23 cellular contexts compared by ENCODE assay signal in genomic region chr1:112064344-112064743, GRCh38.
A peak's percentile ranks its signal among the peaks of the same experiment; 100 is the strongest.
DNase-seq lines count a peak whose midpoint lies in the region; ATAC-seq lines count a peak whose summit lies in the region.
"Had no signal": no experiment of that assay in that cellular context is flagged by ENCODE, and none has a peak within 500 bp of the region (broad histone marks: within the 10 kb centered on the region; RNA-seq: fewer than 3 reads in every experiment).

No MANE protein-coding gene starts in this region.

- CTCF ChIA-PET in CD4-positive, alpha-beta memory T cell (lab: Charles Lee; ENCODE audit: partially characterized antibody), result no interaction called here

- peak; percentile 53 for ATAC-seq in GM18498 (IDR thresholded peaks at IDR 0.05; ENCODE audit: unreplicated experiment)
- peak; percentile 58 for ATAC-seq in GM21576 (IDR thresholded peaks at IDR 0.05; ENCODE audit: unreplicated experiment)
- no peak for ATAC-seq in GM18520 (IDR thresholded peaks at IDR 0.05; ENCODE audit: unreplicated experiment)
- ATAC-seq: activated naive CD8-positive, alpha-beta T cell treated with anti-CD3 and anti-CD28 coated beads, Interleukin-2, amount 50 U/mL, for 24 hours; naive thymus-derived CD4-positive, alpha-beta T cell had no signal

- H3K9me3 Mint-ChIP-seq in CD4-positive, alpha-beta memory T cell, result peaks cover 0 to 4% (median 0%) of the 10 kb centered on the region in 8 donors
- H3K9me3 Mint-ChIP-seq: activated naive CD8-positive, alpha-beta T cell treated with anti-CD3 and anti-CD28 coated beads, Interleukin-2, amount 50 U/mL, for 24 hours; naive thymus-derived CD4-positive, alpha-beta T cell; T-helper 1 cell treated with Interleukin-12 subunit alpha and Interleukin-12 subunit beta and Interleukin-4 antibody, amounts not matched to agents 30 μg/mL and 1 μg/mL, for 36 hours had no signal

- H3K27me3 Mint-ChIP-seq in CD4-positive, alpha-beta memory T cell, result peaks cover 23 to 37% of the 10 kb centered on the region in 2 donors

- peak; percentile 40 for DNase-seq in NCI-H2227 treated with DMSO at 0.1 percent for 48 hours (lab: John Stamatoyannopoulos, UW)
- DNase-seq in central memory CD4-positive, alpha-beta T cell, result no peak
- DNase-seq in CD4-positive, alpha-beta memory T cell, result no peak
- DNase-seq in AG20443 (ENCODE audit: low spot score), result no peak
- DNase-seq: activated gamma-delta T cell; activated naive CD8-positive, alpha-beta T cell treated with anti-CD3 and anti-CD28 coated beads, Interleukin-2, amount 50 U/mL, for 24 hours; activated T-cell treated with anti-CD3 and anti-CD28 coated beads, Interleukin-2, amount 50 U/mL, for 1 hour; Caco-2; cerebellar nuclear complex; DMS79; GF-D8; head of caudate nucleus; naive thymus-derived CD4-positive, alpha-beta T cell; upper lobe of left lung had no signal

- peaks cover 5% of the 10 kb centered on the region; the same call in 1 of the 2 replicates for H3K9me3 ChIP-seq in iPS-20b (ENCODE audit: insufficient read depth, low read depth, low read length)
- no peaks in the 10 kb centered on the region for H3K9me3 ChIP-seq in CD4-positive, alpha-beta memory T cell (ENCODE audit: control insufficient read depth in 1 of 2, low read length in 2 of 2)
- H3K9me3 ChIP-seq: Caco-2, upper lobe of left lung had no signal

- H3K4me1 ChIP-seq in iPS-20b (ENCODE audit: insufficient read depth, low read length), result peaks cover 7% of the 10 kb centered on the region; the same call in 1 of the 2 replicates
- no peaks in the 10 kb centered on the region for H3K4me1 ChIP-seq in CD4-positive, alpha-beta memory T cell (ENCODE audit: insufficient read depth, low read length)
- H3K4me1 ChIP-seq: Caco-2, upper lobe of left lung had no signal

- H3K36me3 ChIP-seq in iPS-20b (ENCODE audit: insufficient read depth, low read depth, low read length), result no peaks in the 10 kb centered on the region
- H3K36me3 ChIP-seq in CD4-positive, alpha-beta memory T cell (ENCODE audit: insufficient read depth, low read length), result no peaks in the 10 kb centered on the region
- H3K36me3 ChIP-seq: upper lobe of left lung had no signal

- intact Hi-C loops in CD4-positive, alpha-beta memory T cell (cut with micrococcal nuclease), result no loop called here

- POLR2A ChIA-PET in CD4-positive, alpha-beta memory T cell (lab: Charles Lee; ENCODE audit: partially characterized antibody), result no interaction called here

- H3K4me3 ChIP-seq in iPS-20b (ENCODE audit: low read length), result peak overlapping the region; percentile 1; the same call in 1 of the 2 replicates
- no peak overlapping the region for H3K4me3 ChIP-seq in CD4-positive, alpha-beta memory T cell (ENCODE audit: low read length in 2 of 2)
- H3K4me3 ChIP-seq: SK-N-MC, skin epidermis, upper lobe of left lung had no signal

- no peak overlapping the region for H3K4me3 Mint-ChIP-seq in CD4-positive, alpha-beta memory T cell
- H3K4me3 Mint-ChIP-seq: activated naive CD8-positive, alpha-beta T cell treated with anti-CD3 and anti-CD28 coated beads, Interleukin-2, amount 50 U/mL, for 24 hours; naive thymus-derived CD4-positive, alpha-beta T cell; T-helper 1 cell treated with Interleukin-12 subunit alpha and Interleukin-12 subunit beta and Interleukin-4 antibody, amounts not matched to agents 30 μg/mL and 1 μg/mL, for 36 hours had no signal

- H3K27ac ChIP-seq in iPS-20b (ENCODE audit: low read length), result no peak overlapping the region
- no peak overlapping the region for H3K27ac ChIP-seq in CD4-positive, alpha-beta memory T cell (ENCODE audit: low read depth, low read length)
- H3K27ac ChIP-seq: RWPE1, SK-N-MC, skin epidermis, upper lobe of left lung had no signal

- H3K4me1 Mint-ChIP-seq in CD4-positive, alpha-beta memory T cell, result no peaks in the 10 kb centered on the region
- H3K4me1 Mint-ChIP-seq: activated naive CD8-positive, alpha-beta T cell treated with anti-CD3 and anti-CD28 coated beads, Interleukin-2, amount 50 U/mL, for 24 hours had no signal

- no peak overlapping the region for H3K9ac ChIP-seq in iPS-20b (ENCODE audit: low read depth, low read length)

- H3K36me3 Mint-ChIP-seq in CD4-positive, alpha-beta memory T cell, result no peaks in the 10 kb centered on the region
- H3K36me3 Mint-ChIP-seq: IgD-negative memory B cell; naive thymus-derived CD4-positive, alpha-beta T cell had no signal

- no peaks in the 10 kb centered on the region; the same call in 1 of the 2 replicates for H3K27me3 ChIP-seq in iPS-20b (ENCODE audit: insufficient read depth, low read length)
- H3K27me3 ChIP-seq in CD4-positive, alpha-beta memory T cell (ENCODE audit: insufficient read depth, low read length), result no peaks in the 10 kb centered on the region
- H3K27me3 ChIP-seq: upper lobe of left lung had no signal

- H3K27ac Mint-ChIP-seq in CD4-positive, alpha-beta memory T cell, result no peak overlapping the region
- H3K27ac Mint-ChIP-seq: activated naive CD8-positive, alpha-beta T cell treated with anti-CD3 and anti-CD28 coated beads, Interleukin-2, amount 50 U/mL, for 24 hours; IgD-negative memory B cell; naive thymus-derived CD4-positive, alpha-beta T cell; T-helper 1 cell treated with Interleukin-12 subunit alpha and Interleukin-12 subunit beta and Interleukin-4 antibody, amounts not matched to agents 30 μg/mL and 1 μg/mL, for 36 hours had no signal
